ENCODE assay signal across 8 cellular contexts in genomic region chr2:75505012-75505411, GRCh38. TPM values are rescaled to one million over a fixed set of nuclear protein-coding genes. Genes with fewer than 3 reads are reported as not detected.
"Had no signal": no experiment of that assay in that cellular context is flagged by ENCODE, and none has a peak within 500 bp of the region (broad histone marks: within the 10 kb centered on the region; RNA-seq: fewer than 3 reads in every experiment).

No MANE protein-coding gene starts in this region.

- H3K4me2 ChIP-seq: GM23338 had no signal

- H3K4me3 ChIP-seq: GM23338 had no signal

- H2AFZ ChIP-seq: GM23338 had no signal

- DNase-seq: H9, HCEC 1CT had no signal

- ATAC-seq: GM23338 had no signal

- FAIRE-seq: H1, H54, HTR-8/SVneo had no signal

RNA-seq across cellular contexts. Expression of gene EVA1A, which starts 55.7 kb away (rescaled TPM):
- total RNA-seq: HT-29 had no signal
- polyA plus RNA-seq: IgD-negative memory B cell had no signal
